ENCODE assay signal across 1 cellular context in the genomic region with DNA sequence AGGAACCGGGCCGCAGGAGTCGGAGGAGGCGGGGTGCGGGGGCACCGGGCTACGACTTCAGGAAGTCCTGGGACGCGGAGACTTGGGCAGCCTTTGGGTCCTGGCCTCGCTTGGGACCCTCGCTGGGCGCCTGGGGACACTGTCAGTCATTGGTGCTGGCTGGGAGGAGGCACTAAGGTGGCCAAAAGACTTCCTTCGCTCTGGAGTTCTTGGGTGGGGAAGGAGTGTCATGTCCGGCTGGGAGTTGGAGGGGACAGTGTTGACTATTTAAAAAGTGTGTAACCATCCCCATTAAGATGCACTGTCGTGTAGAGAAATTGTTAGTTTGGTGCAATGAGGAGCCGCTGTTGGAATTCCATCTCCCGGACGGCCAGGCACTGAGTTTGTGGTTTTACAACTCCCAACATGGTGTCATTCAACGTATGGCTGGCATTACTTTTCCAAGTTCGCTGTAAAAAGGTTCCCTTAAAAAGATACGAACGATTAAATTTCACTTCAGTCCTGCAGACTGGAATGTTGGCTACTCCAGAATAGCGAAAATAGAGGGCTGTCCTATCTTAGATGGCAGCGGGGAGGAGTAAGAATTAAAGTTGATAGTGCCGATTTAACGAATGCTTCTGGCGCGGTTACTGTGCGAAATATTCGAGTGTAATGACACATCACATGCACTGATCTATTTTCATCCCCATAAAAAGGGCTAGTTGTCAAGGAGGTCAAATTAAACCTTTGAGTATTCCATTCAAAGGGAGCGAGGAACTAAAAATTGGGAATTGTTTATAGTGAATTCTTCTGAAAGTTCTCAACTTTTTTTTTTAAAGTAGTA.
A peak's percentile ranks its signal among the peaks of the same experiment; 100 is the strongest.
TF ChIP-seq lines count a peak whose summit lies in the region.

No MANE protein-coding gene starts in this region.

TF ChIP-seq in K562, 482 proteins besides CTCF, POLR2A, EP300 and RAD21 (continued from another document):
- TF ChIP-seq ZNF398 (CRISPR knock-in tag; IDR thresholded peaks at IDR 0.05) (no peak), ZNF639 (CRISPR knock-in tag; conservative IDR thresholded peaks at IDR 0.05 in 1 of 2, IDR thresholded peaks at IDR 0.05 in 1 of 2) (no peak), ASH1L (IDR thresholded peaks at IDR 0.05; ENCODE audit: borderline replicate concordance, low read depth, partially characterized antibody) (no peak), ZBTB7A (IDR thresholded peaks at IDR 0.05; ENCODE audit: borderline replicate concordance, control insufficient read depth, low read depth, low read length) (no peak), RBM34 (IDR thresholded peaks at IDR 0.05; ENCODE audit: borderline replicate concordance, insufficient read depth, low read length) (no peak), HNRNPLL (IDR thresholded peaks at IDR 0.05; ENCODE audit: low read depth, low read length, poor library complexity, severe bottlenecking) (no peak), NFE2 (IDR thresholded peaks at IDR 0.05; ENCODE audit: low read depth) (no peak), ZFP30 (CRISPR knock-in tag; IDR thresholded peaks at IDR 0.05; ENCODE audit: borderline replicate concordance) (no peak), RBBP5 (IDR thresholded peaks at IDR 0.05; ENCODE audit: borderline replicate concordance, insufficient read depth, low read length, poor library complexity, severe bottlenecking) (no peak), SRF (CRISPR knock-in tag; IDR thresholded peaks at IDR 0.05) (no peak), PTBP1 (IDR thresholded peaks at IDR 0.05; ENCODE audit: low read depth, low read length) (peak; percentile 93), ZNF146 (CRISPR knock-in tag; IDR thresholded peaks at IDR 0.05; ENCODE audit: unreplicated experiment) (no peak), ZNF584 (CRISPR knock-in tag; IDR thresholded peaks at IDR 0.05; ENCODE audit: low read depth) (no peak), MAZ (CRISPR knock-in tag; conservative IDR thresholded peaks at IDR 0.05 in 1 of 2, IDR thresholded peaks at IDR 0.05 in 1 of 2) (no peak), ZNF217 (CRISPR knock-in tag; IDR thresholded peaks at IDR 0.05) (no peak), CBFA2T2 (conservative IDR thresholded peaks at IDR 0.05) (no peak), KLF10 (CRISPR knock-in tag; IDR thresholded peaks at IDR 0.05) (no peak), ZBED1 (IDR thresholded peaks at IDR 0.05) (no peak), ZNF644 (tag; IDR thresholded peaks at IDR 0.05; ENCODE audit: low read depth) (no peak), ZBTB2 (IDR thresholded peaks at IDR 0.05) (no peak), NR2C2 (CRISPR knock-in tag; IDR thresholded peaks at IDR 0.05) (no peak), NR2C2 (tag; IDR thresholded peaks at IDR 0.05) (no peak), HNRNPH1 (optimal IDR thresholded peaks at IDR 0.05; ENCODE audit: low read depth, low read length) (no peak), HIVEP1 (CRISPR knock-in tag; IDR thresholded peaks at IDR 0.05) (no peak)
- TF ChIP-seq, protein P1, sequence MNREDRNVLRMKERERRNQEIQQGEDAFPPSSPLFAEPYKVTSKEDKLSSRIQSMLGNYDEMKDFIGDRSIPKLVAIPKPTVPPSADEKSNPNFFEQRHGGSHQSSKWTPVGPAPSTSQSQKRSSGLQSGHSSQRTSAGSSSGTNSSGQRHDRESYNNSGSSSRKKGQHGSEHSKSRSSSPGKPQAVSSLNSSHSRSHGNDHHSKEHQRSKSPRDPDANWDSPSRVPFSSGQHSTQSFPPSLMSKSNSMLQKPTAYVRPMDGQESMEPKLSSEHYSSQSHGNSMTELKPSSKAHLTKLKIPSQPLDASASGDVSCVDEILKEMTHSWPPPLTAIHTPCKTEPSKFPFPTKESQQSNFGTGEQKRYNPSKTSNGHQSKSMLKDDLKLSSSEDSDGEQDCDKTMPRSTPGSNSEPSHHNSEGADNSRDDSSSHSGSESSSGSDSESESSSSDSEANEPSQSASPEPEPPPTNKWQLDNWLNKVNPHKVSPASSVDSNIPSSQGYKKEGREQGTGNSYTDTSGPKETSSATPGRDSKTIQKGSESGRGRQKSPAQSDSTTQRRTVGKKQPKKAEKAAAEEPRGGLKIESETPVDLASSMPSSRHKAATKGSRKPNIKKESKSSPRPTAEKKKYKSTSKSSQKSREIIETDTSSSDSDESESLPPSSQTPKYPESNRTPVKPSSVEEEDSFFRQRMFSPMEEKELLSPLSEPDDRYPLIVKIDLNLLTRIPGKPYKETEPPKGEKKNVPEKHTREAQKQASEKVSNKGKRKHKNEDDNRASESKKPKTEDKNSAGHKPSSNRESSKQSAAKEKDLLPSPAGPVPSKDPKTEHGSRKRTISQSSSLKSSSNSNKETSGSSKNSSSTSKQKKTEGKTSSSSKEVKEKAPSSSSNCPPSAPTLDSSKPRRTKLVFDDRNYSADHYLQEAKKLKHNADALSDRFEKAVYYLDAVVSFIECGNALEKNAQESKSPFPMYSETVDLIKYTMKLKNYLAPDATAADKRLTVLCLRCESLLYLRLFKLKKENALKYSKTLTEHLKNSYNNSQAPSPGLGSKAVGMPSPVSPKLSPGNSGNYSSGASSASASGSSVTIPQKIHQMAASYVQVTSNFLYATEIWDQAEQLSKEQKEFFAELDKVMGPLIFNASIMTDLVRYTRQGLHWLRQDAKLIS (CRISPR knock-in tag; IDR thresholded peaks at IDR 0.05), result 0 out of 2 replicates have a peak, but pooled peaks have one; percentile 0
- TF ChIP-seq, protein P2, sequence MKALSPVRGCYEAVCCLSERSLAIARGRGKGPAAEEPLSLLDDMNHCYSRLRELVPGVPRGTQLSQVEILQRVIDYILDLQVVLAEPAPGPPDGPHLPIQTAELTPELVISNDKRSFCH (CRISPR knock-in tag; IDR thresholded peaks at IDR 0.05), result no peak
- TF ChIP-seq, protein P2 (tag; IDR thresholded peaks at IDR 0.05), result no peak
- TF ChIP-seq, protein P3, sequence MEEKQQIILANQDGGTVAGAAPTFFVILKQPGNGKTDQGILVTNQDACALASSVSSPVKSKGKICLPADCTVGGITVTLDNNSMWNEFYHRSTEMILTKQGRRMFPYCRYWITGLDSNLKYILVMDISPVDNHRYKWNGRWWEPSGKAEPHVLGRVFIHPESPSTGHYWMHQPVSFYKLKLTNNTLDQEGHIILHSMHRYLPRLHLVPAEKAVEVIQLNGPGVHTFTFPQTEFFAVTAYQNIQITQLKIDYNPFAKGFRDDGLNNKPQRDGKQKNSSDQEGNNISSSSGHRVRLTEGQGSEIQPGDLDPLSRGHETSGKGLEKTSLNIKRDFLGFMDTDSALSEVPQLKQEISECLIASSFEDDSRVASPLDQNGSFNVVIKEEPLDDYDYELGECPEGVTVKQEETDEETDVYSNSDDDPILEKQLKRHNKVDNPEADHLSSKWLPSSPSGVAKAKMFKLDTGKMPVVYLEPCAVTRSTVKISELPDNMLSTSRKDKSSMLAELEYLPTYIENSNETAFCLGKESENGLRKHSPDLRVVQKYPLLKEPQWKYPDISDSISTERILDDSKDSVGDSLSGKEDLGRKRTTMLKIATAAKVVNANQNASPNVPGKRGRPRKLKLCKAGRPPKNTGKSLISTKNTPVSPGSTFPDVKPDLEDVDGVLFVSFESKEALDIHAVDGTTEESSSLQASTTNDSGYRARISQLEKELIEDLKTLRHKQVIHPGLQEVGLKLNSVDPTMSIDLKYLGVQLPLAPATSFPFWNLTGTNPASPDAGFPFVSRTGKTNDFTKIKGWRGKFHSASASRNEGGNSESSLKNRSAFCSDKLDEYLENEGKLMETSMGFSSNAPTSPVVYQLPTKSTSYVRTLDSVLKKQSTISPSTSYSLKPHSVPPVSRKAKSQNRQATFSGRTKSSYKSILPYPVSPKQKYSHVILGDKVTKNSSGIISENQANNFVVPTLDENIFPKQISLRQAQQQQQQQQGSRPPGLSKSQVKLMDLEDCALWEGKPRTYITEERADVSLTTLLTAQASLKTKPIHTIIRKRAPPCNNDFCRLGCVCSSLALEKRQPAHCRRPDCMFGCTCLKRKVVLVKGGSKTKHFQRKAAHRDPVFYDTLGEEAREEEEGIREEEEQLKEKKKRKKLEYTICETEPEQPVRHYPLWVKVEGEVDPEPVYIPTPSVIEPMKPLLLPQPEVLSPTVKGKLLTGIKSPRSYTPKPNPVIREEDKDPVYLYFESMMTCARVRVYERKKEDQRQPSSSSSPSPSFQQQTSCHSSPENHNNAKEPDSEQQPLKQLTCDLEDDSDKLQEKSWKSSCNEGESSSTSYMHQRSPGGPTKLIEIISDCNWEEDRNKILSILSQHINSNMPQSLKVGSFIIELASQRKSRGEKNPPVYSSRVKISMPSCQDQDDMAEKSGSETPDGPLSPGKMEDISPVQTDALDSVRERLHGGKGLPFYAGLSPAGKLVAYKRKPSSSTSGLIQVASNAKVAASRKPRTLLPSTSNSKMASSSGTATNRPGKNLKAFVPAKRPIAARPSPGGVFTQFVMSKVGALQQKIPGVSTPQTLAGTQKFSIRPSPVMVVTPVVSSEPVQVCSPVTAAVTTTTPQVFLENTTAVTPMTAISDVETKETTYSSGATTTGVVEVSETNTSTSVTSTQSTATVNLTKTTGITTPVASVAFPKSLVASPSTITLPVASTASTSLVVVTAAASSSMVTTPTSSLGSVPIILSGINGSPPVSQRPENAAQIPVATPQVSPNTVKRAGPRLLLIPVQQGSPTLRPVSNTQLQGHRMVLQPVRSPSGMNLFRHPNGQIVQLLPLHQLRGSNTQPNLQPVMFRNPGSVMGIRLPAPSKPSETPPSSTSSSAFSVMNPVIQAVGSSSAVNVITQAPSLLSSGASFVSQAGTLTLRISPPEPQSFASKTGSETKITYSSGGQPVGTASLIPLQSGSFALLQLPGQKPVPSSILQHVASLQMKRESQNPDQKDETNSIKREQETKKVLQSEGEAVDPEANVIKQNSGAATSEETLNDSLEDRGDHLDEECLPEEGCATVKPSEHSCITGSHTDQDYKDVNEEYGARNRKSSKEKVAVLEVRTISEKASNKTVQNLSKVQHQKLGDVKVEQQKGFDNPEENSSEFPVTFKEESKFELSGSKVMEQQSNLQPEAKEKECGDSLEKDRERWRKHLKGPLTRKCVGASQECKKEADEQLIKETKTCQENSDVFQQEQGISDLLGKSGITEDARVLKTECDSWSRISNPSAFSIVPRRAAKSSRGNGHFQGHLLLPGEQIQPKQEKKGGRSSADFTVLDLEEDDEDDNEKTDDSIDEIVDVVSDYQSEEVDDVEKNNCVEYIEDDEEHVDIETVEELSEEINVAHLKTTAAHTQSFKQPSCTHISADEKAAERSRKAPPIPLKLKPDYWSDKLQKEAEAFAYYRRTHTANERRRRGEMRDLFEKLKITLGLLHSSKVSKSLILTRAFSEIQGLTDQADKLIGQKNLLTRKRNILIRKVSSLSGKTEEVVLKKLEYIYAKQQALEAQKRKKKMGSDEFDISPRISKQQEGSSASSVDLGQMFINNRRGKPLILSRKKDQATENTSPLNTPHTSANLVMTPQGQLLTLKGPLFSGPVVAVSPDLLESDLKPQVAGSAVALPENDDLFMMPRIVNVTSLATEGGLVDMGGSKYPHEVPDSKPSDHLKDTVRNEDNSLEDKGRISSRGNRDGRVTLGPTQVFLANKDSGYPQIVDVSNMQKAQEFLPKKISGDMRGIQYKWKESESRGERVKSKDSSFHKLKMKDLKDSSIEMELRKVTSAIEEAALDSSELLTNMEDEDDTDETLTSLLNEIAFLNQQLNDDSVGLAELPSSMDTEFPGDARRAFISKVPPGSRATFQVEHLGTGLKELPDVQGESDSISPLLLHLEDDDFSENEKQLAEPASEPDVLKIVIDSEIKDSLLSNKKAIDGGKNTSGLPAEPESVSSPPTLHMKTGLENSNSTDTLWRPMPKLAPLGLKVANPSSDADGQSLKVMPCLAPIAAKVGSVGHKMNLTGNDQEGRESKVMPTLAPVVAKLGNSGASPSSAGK (IDR thresholded peaks at IDR 0.05), result no peak
